12 cellular contexts compared by ENCODE assay signal in the genomic region with DNA sequence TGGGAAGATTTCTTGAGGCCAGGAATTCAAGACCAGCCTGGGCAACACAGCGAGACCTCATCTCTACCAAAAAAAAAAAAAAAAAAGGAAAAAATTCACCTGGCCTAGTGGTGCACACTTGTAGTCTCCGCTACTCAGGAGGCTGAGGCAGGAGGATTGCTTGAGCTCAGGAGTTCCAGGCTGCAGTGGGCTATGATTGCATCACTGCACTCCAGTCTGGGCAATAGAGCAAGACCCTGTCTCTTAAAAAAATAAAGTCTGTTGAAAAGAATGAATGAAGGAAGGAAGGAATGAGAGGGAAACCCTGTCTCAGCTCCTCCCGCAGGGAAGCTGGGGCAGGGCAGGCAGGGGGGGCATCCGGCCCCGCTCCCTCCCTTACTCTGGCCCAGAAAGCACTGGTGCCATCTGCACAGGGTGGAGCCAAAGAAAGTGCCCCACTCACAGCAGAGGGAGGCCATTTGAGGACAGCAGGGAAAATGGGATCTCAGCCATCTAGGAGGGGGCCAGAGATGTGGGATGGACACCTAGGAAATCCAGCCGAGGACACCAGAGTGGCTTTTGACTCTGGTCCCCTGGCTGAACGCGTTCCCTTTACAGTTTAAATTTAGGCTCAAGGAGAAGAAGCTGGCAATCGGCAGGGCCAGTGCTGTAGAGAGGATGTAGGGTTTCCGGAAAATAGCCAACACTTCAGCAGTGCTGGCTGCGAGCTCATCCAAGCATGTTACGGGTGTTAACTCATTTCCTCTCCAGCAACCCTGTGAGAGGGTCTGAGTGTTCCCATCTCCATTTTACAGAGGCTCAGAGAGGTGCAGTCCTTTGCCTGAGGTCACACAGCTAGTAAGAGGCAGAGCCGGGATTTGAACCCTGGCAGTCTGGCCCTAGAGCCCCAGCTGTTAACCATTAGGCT. TPM values are rescaled to one million over a fixed set of nuclear protein-coding genes. Genes with fewer than 3 reads are reported as not detected.
A peak's percentile ranks its signal among the peaks of the same experiment; 100 is the strongest.
DNase-seq lines count a peak whose midpoint lies in the region; ATAC-seq and TF ChIP-seq lines count a peak whose summit lies in the region.
"Had no signal": no experiment of that assay in that cellular context is flagged by ENCODE, and none has a peak within 500 bp of the region (broad histone marks: within the 10 kb centered on the region; RNA-seq: fewer than 3 reads in every experiment).

No MANE protein-coding gene starts in this region.

- TF ChIP-seq POLR2A in stomach (IDR thresholded peaks at IDR 0.05) = no peak

- peak overlapping the region in 4 of 5 donors; percentile 32 to 86 (median 74) for H3K27ac ChIP-seq in stomach

- TF ChIP-seq CTCF in stomach (IDR thresholded peaks at IDR 0.05) = no peak

- peaks cover 15% of the 10 kb centered on the region for H3K27me3 Mint-ChIP-seq in activated T-cell treated with anti-CD3 and anti-CD28 coated beads, Interleukin-2, amount 50 U/mL, for 24 hours

- peaks cover 18% of the 10 kb centered on the region for H3K4me1 Mint-ChIP-seq in activated T-cell treated with anti-CD3 and anti-CD28 coated beads, Interleukin-2, amount 50 U/mL, for 24 hours (ENCODE audit: low read depth)

- H3K9me3 ChIP-seq in stomach = no peaks in the 10 kb centered on the region

- no peaks in the 10 kb centered on the region for H3K36me3 Mint-ChIP-seq in activated T-cell treated with anti-CD3 and anti-CD28 coated beads, Interleukin-2, amount 50 U/mL, for 24 hours (ENCODE audit: low read depth)

- DNase-seq in GM19238 (ENCODE audit: insufficient read length, low spot score) (peak; percentile 64), NCI-H69 (lab: John Stamatoyannopoulos, UW) (peak; percentile 49), globus pallidus (ENCODE audit: low spot score) (peak; percentile 69), stomach (no peak), DMS114 treated with DMSO at 0.1 percent for 48 hours (lab: John Stamatoyannopoulos, UW; ENCODE audit: unreplicated experiment) (no peak)
- no peak for DNase-seq in activated T-cell treated with anti-CD3 and anti-CD28 coated beads, Interleukin-2, amount 50 U/mL, for 24 hours
- DNase-seq in stimulated activated CD4-positive, alpha-beta T cell treated with anti-CD3 and anti-CD28 coated beads, Interleukin-4, amount 100 ng/mL, for 24 hours = no peak
- DNase-seq: activated naive CD4-positive, alpha-beta T cell treated with anti-CD3 and anti-CD28 coated beads, Interleukin-2, amount 50 U/mL, for 16 hours; erythroblast had no signal

- H3K4me3 ChIP-seq in stomach = no peak overlapping the region

- 56 to 67% (median 66%) methylated on average over 12 to 13 of the region's 13 CpGs for WGBS in stomach, 5 donors

- intact Hi-C loops in stomach (cut with DNase I; ENCODE audit: low total_unique reads) = no loop called here

- H3K27ac Mint-ChIP-seq in activated T-cell treated with anti-CD3 and anti-CD28 coated beads, Interleukin-2, amount 50 U/mL, for 24 hours = no peak overlapping the region
- H3K27ac Mint-ChIP-seq: T-helper 1 cell treated with Interleukin-12 subunit alpha and Interleukin-12 subunit beta and Interleukin-4 antibody, amounts not matched to agents 30 μg/mL and 1 μg/mL, for 36 hours had no signal

- H3K36me3 ChIP-seq in stomach = peaks cover 0 to 15% (median 6%) of the 10 kb centered on the region in 4 donors

- no peaks in the 10 kb centered on the region for H3K9me3 Mint-ChIP-seq in activated T-cell treated with anti-CD3 and anti-CD28 coated beads, Interleukin-2, amount 50 U/mL, for 24 hours
- H3K9me3 Mint-ChIP-seq: nephron; T-helper 1 cell treated with Interleukin-12 subunit alpha and Interleukin-12 subunit beta and Interleukin-4 antibody, amounts not matched to agents 30 μg/mL and 1 μg/mL, for 36 hours had no signal

- H3K4me3 Mint-ChIP-seq in activated T-cell treated with anti-CD3 and anti-CD28 coated beads, Interleukin-2, amount 50 U/mL, for 24 hours = no peak overlapping the region
- H3K4me3 Mint-ChIP-seq: T-helper 1 cell treated with Interleukin-12 subunit alpha and Interleukin-12 subunit beta and Interleukin-4 antibody, amounts not matched to agents 30 μg/mL and 1 μg/mL, for 36 hours had no signal

- H3K4me1 ChIP-seq in stomach = peaks cover 30 to 58% (median 40%) of the 10 kb centered on the region in 4 donors

- peaks cover 0 to 33% (median 0%) of the 10 kb centered on the region in 3 donors for H3K27me3 ChIP-seq in stomach

- no peak for TF ChIP-seq EP300 in stomach (IDR thresholded peaks at IDR 0.05)

- no peak for ATAC-seq in GM18909 (IDR thresholded peaks at IDR 0.05; ENCODE audit: poor library complexity, unreplicated experiment)

RNA-seq across cellular contexts. Expression of a gene that starts 3.6 kb away (rescaled TPM):
- 10 to 100 TPM in 4 of 5 donors, not detected in 1; 14.7 to 45.2 (median 21.9) TPM for total RNA-seq in stomach
- polyA plus RNA-seq in stomach = 10 to 100 TPM; 19.2 to 39.4 (median 33.7) TPM

RNA-seq across cellular contexts. Expression of a gene that starts 7.7 kb away (rescaled TPM):
- 10 to 100 TPM in 1 of 5 donors, 1 to 10 TPM in 3, not detected in 1; 1.3 to 36.6 (median 3.5) TPM for total RNA-seq in stomach
- polyA plus RNA-seq in stomach = 1 to 10 TPM; 3.7 to 8.6 (median 6.1) TPM

RNA-seq across cellular contexts. Expression of a gene that starts 37.8 kb away (rescaled TPM):
- total RNA-seq in stomach = 10 to 100 TPM; 39.7 to 74.1 (median 48.1) TPM
- polyA plus RNA-seq in stomach = 10 to 100 TPM; 29.8 to 52.2 (median 34.4) TPM

Comparison
In these comparisons a context has a peak if more than half of its experiments do, and no peak if none do; other contexts are left out.
1. DNase-seq: peak in GM19238 (single experiment), NCI-H69 (single experiment) and globus pallidus (single experiment); none in stomach (single experiment), activated T-cell treated with anti-CD3 and anti-CD28 coated beads, Interleukin-2, amount 50 U/mL, for 24 hours (single experiment), DMS114 treated with DMSO at 0.1 percent for 48 hours (single experiment) and stimulated activated CD4-positive, alpha-beta T cell treated with anti-CD3 and anti-CD28 coated beads, Interleukin-4, amount 100 ng/mL, for 24 hours (single experiment).